1 cellular context compared by ENCODE assay signal in genomic region chr6:89080281-89081128, GRCh38.
TF ChIP-seq lines count a peak whose summit lies in the region.

Gene PNRC1, plus strand, starts transcription at chr6:89080751. Its CDS starts 144 bp downstream, at chr6:89080895.

TF ChIP-seq in HEK293, 187 proteins besides CTCF, POLR2A, EP300 and RAD21 (continued from another document):
- TF ChIP-seq SP7 (tag by site-specific recombination; IDR thresholded peaks at IDR 0.05) (peak; percentile 84), RBAK (tag by site-specific recombination; IDR thresholded peaks at IDR 0.05) (no peak), ZNF2 (tag by site-specific recombination; IDR thresholded peaks at IDR 0.05) (peak; percentile 88), ZEB2 (tag by site-specific recombination; IDR thresholded peaks at IDR 0.05) (peak; percentile 81), ZNF837 (tag by site-specific recombination; IDR thresholded peaks at IDR 0.05) (no peak), ZNF140 (tag by site-specific recombination; IDR thresholded peaks at IDR 0.05) (no peak), MZF1 (tag by site-specific recombination; IDR thresholded peaks at IDR 0.05; ENCODE audit: borderline replicate concordance) (no peak), ZNF600 (tag by site-specific recombination; IDR thresholded peaks at IDR 0.05) (peak; percentile 83; the same call in 1 of the 2 replicates), REST (tag by site-specific recombination; IDR thresholded peaks at IDR 0.05) (peak; percentile 34), ZNF843 (tag by site-specific recombination; IDR thresholded peaks at IDR 0.05) (peak; percentile 60; the same call in 1 of the 2 replicates), KLF8 (tag by site-specific recombination; IDR thresholded peaks at IDR 0.05) (peak; percentile 92), HIC1 (tag by site-specific recombination; IDR thresholded peaks at IDR 0.05) (peak; percentile 99)
- TF ChIP-seq, protein P1, sequence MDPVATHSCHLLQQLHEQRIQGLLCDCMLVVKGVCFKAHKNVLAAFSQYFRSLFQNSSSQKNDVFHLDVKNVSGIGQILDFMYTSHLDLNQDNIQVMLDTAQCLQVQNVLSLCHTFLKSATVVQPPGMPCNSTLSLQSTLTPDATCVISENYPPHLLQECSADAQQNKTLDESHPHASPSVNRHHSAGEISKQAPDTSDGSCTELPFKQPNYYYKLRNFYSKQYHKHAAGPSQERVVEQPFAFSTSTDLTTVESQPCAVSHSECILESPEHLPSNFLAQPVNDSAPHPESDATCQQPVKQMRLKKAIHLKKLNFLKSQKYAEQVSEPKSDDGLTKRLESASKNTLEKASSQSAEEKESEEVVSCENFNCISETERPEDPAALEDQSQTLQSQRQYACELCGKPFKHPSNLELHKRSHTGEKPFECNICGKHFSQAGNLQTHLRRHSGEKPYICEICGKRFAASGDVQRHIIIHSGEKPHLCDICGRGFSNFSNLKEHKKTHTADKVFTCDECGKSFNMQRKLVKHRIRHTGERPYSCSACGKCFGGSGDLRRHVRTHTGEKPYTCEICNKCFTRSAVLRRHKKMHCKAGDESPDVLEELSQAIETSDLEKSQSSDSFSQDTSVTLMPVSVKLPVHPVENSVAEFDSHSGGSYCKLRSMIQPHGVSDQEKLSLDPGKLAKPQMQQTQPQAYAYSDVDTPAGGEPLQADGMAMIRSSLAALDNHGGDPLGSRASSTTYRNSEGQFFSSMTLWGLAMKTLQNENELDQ (tag by site-specific recombination; IDR thresholded peaks at IDR 0.05; ENCODE audit: low read depth) = no peak
